Comparison of ENCODE assay signal across 7 cellular contexts in genomic region chr15:85667491-85668424, GRCh38.
DNase-seq lines count a peak whose midpoint lies in the region; ATAC-seq and TF ChIP-seq lines count a peak whose summit lies in the region.

No MANE protein-coding gene starts in this region.

- TF ChIP-seq EP300 in sigmoid colon (IDR thresholded peaks at IDR 0.05): no peak

- peak overlapping the region; percentile 60 to 88 (median 80) for H3K27ac ChIP-seq in sigmoid colon

- H3K9me3 ChIP-seq in sigmoid colon: no peaks in the 10 kb centered on the region

- H3K36me3 ChIP-seq in sigmoid colon: peaks cover 4 to 51% (median 22%) of the 10 kb centered on the region in 4 donors

- H3K4me1 Mint-ChIP-seq in HFFc6 (ENCODE audit: low read depth): peaks cover 48% of the 10 kb centered on the region
- peaks cover 19% of the 10 kb centered on the region for H3K4me1 Mint-ChIP-seq in activated T-helper 2 cell treated with anti-CD3 and anti-CD28 coated beads, Interferon-gamma antibody, Interleukin-2, Interleukin-4, amounts not matched to agents 10 μg/mL and 5 μg/mL and 100 μg/mL, durations not matched to agents 14 hours and 24 hours and 36 hours (ENCODE audit: low read depth)

- peak overlapping the region; percentile 100 for H3K27ac Mint-ChIP-seq in HFFc6
- peak overlapping the region; percentile 91 for H3K27ac Mint-ChIP-seq in activated T-helper 2 cell treated with anti-CD3 and anti-CD28 coated beads, Interferon-gamma antibody, Interleukin-2, Interleukin-4, amounts not matched to agents 10 μg/mL and 5 μg/mL and 100 μg/mL, durations not matched to agents 14 hours and 24 hours and 36 hours

- peaks cover 0 to 36% (median 24%) of the 10 kb centered on the region in 4 donors for H3K4me1 ChIP-seq in sigmoid colon

- H3K36me3 Mint-ChIP-seq in HFFc6 (ENCODE audit: low read depth): peaks cover 53% of the 10 kb centered on the region
- peaks cover 81% of the 10 kb centered on the region for H3K36me3 Mint-ChIP-seq in activated T-helper 2 cell treated with anti-CD3 and anti-CD28 coated beads, Interferon-gamma antibody, Interleukin-2, Interleukin-4, amounts not matched to agents 10 μg/mL and 5 μg/mL and 100 μg/mL, durations not matched to agents 14 hours and 24 hours and 36 hours (ENCODE audit: low read depth)

- H3K4me3 ChIP-seq in sigmoid colon: no peak overlapping the region

- no peak for TF ChIP-seq POLR2A in sigmoid colon (IDR thresholded peaks at IDR 0.05)

- peak overlapping the region; percentile 85 for H3K4me3 Mint-ChIP-seq in HFFc6
- no peak overlapping the region for H3K4me3 Mint-ChIP-seq in activated T-helper 2 cell treated with anti-CD3 and anti-CD28 coated beads, Interferon-gamma antibody, Interleukin-2, Interleukin-4, amounts not matched to agents 10 μg/mL and 5 μg/mL and 100 μg/mL, durations not matched to agents 14 hours and 24 hours and 36 hours (ENCODE audit: low read depth)

- intact Hi-C loops in activated T-helper 2 cell treated with anti-CD3 and anti-CD28 coated beads, Interferon-gamma antibody, Interleukin-2, Interleukin-4, amounts not matched to agents 10 μg/mL and 5 μg/mL and 100 μg/mL, durations not matched to agents 14 hours and 24 hours and 36 hours (cut with micrococcal nuclease): loop anchor here (1.0 to 5.0 kb wide), 7 partner anchors 21 to 165 kb away; no protein-coding TSS in a partner anchor
- intact Hi-C loops in sigmoid colon (cut with DNase I): no loop called here

- peak; percentile 100 for DNase-seq in HFFc6
- DNase-seq in MV-4-11 (lab: John Stamatoyannopoulos, UW): peak; percentile 99
- peak; percentile 57 for DNase-seq in activated T-helper 2 cell treated with anti-CD3 and anti-CD28 coated beads, Interferon-gamma antibody, Interleukin-2, Interleukin-4, amounts not matched to agents 10 μg/mL and 5 μg/mL and 100 μg/mL, durations not matched to agents 14 hours and 24 hours and 36 hours (ENCODE audit: low spot score)
- DNase-seq in glomerular endothelial cell (ENCODE audit: extremely low read depth, low read depth, low spot score): peak; percentile 99
- DNase-seq in sigmoid colon: no peak
- DNase-seq in NCI-H446 (lab: John Stamatoyannopoulos, UW): no peak

- H3K27me3 Mint-ChIP-seq in HFFc6 (ENCODE audit: insufficient read depth): no peaks in the 10 kb centered on the region; the same call in 1 of the 2 replicates
- no peaks in the 10 kb centered on the region for H3K27me3 Mint-ChIP-seq in activated T-helper 2 cell treated with anti-CD3 and anti-CD28 coated beads, Interferon-gamma antibody, Interleukin-2, Interleukin-4, amounts not matched to agents 10 μg/mL and 5 μg/mL and 100 μg/mL, durations not matched to agents 14 hours and 24 hours and 36 hours (ENCODE audit: low read depth)

- H3K9me3 Mint-ChIP-seq in HFFc6: no peaks in the 10 kb centered on the region
- H3K9me3 Mint-ChIP-seq in activated T-helper 2 cell treated with anti-CD3 and anti-CD28 coated beads, Interferon-gamma antibody, Interleukin-2, Interleukin-4, amounts not matched to agents 10 μg/mL and 5 μg/mL and 100 μg/mL, durations not matched to agents 14 hours and 24 hours and 36 hours: no peaks in the 10 kb centered on the region

- 32 to 39% methylated on average over 5 of the region's 5 CpGs for WGBS in sigmoid colon, 2 donors

- TF ChIP-seq CTCF in HFFc6 (IDR thresholded peaks at IDR 0.05) (no peak), sigmoid colon (IDR thresholded peaks at IDR 0.05) (no peak)

- H3K27me3 ChIP-seq in sigmoid colon: no peaks in the 10 kb centered on the region

- peak; percentile 72 for ATAC-seq in GM18508 (IDR thresholded peaks at IDR 0.05; ENCODE audit: insufficient read depth, unreplicated experiment)

Comparison
In these comparisons a context has a peak if more than half of its experiments do, and no peak if none do; other contexts are left out.
1. DNase-seq: peak in HFFc6 (single experiment), MV-4-11 (single experiment), activated T-helper 2 cell treated with anti-CD3 and anti-CD28 coated beads, Interferon-gamma antibody, Interleukin-2, Interleukin-4, amounts not matched to agents 10 μg/mL and 5 μg/mL and 100 μg/mL, durations not matched to agents 14 hours and 24 hours and 36 hours (single experiment) and glomerular endothelial cell (single experiment); none in sigmoid colon (single experiment) and NCI-H446 (0 of 2).